ENCODE assay signal across 22 cellular contexts in the genomic region with DNA sequence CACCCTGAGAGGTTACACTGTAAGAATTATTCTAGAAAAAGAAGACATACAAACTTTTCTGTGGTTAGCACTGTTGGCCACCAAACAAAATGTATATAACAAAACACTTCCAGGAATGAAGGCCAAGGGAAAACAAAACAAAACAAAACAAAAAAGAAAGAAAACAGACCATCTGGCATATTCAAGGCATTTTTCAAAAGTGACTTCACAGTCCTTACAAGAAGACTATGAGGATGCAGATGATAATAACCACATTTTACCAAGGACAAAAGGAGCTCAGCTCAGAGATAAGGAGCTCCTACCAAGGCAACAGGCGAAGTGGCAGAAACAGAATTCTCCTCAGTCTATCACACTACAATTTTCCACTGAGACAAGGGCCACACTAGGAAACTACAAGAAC. TPM values are rescaled to one million over a fixed set of nuclear protein-coding genes. Genes with fewer than 3 reads are reported as not detected.
DNase-seq lines count a peak whose midpoint lies in the region; ATAC-seq, FAIRE-seq and TF ChIP-seq lines count a peak whose summit lies in the region.
"Had no signal": no experiment of that assay in that cellular context is flagged by ENCODE, and none has a peak within 500 bp of the region (broad histone marks: within the 10 kb centered on the region; RNA-seq: fewer than 3 reads in every experiment).

No MANE protein-coding gene starts in this region.

- H3K27me3 Mint-ChIP-seq in T-helper 1 cell treated with Interleukin-12 subunit alpha and Interleukin-12 subunit beta and Interleukin-4 antibody, amounts not matched to agents 30 μg/mL and 1 μg/mL, for 36 hours (ENCODE audit: low read depth), result no peaks in the 10 kb centered on the region
- no peaks in the 10 kb centered on the region for H3K27me3 Mint-ChIP-seq in central memory CD8-positive, alpha-beta T cell
- H3K27me3 Mint-ChIP-seq in mesothelial cell of epicardium (ENCODE audit: low read depth), result no peaks in the 10 kb centered on the region

- no peaks in the 10 kb centered on the region for H3K9me3 Mint-ChIP-seq in T-helper 1 cell treated with Interleukin-12 subunit alpha and Interleukin-12 subunit beta and Interleukin-4 antibody, amounts not matched to agents 30 μg/mL and 1 μg/mL, for 36 hours
- no peaks in the 10 kb centered on the region for H3K9me3 Mint-ChIP-seq in central memory CD8-positive, alpha-beta T cell
- H3K9me3 Mint-ChIP-seq in mesothelial cell of epicardium, result peaks cover 3% of the 10 kb centered on the region

- H3K9ac ChIP-seq in HUES64 (ENCODE audit: low read depth, low read length), result no peak overlapping the region

- H3K4me1 ChIP-seq in HUES64 (ENCODE audit: insufficient read depth, low read length), result peaks cover 56% of the 10 kb centered on the region
- no peaks in the 10 kb centered on the region for H3K4me1 ChIP-seq in small intestine (ENCODE audit: control insufficient read depth in 2 of 2, insufficient read depth in 1 of 2, low read depth in 1 of 2, low read length in 1 of 2)

- peak overlapping the region; percentile 42; the same call in 1 of the 2 replicates for H3K27ac ChIP-seq in HUES64 (ENCODE audit: low read depth, low read length)
- no peak overlapping the region for H3K27ac ChIP-seq in small intestine (ENCODE audit: low read depth in 1 of 2, low read length in 1 of 2)
- H3K27ac ChIP-seq: 22Rv1, C4-2B, epithelial cell of prostate, heart right ventricle, PC-9, upper lobe of left lung had no signal

- H3K4me3 ChIP-seq in HUES64 (ENCODE audit: low read length), result no peak overlapping the region
- H3K4me3 ChIP-seq in small intestine (ENCODE audit: low read depth in 1 of 2, low read length in 2 of 2), result no peak overlapping the region
- H3K4me3 ChIP-seq: heart right ventricle, PC-9, upper lobe of left lung had no signal

- WGBS in HUES64, result no CpG with 5 or more reads among the region's 1 CpG
- WGBS in small intestine, 3 donors, result 7 to 59% (median 17%) methylated on average over 1 of the region's 1 CpG

- no peak for TF ChIP-seq CTCF in mesothelial cell of epicardium (IDR thresholded peaks at IDR 0.05; ENCODE audit: unreplicated experiment)

- H3K9me3 ChIP-seq in HUES64 (ENCODE audit: insufficient read depth, low read depth, low read length) (no peaks in the 10 kb centered on the region), small intestine (ENCODE audit: control insufficient read depth, low read depth) (no peaks in the 10 kb centered on the region)
- H3K9me3 ChIP-seq: heart right ventricle, upper lobe of left lung had no signal

- DNase-seq in T-helper 1 cell, result no peak
- DNase-seq in central memory CD8-positive, alpha-beta T cell (ENCODE audit: low spot score in 2 of 2), result no peak
- no peak for DNase-seq in mesothelial cell of epicardium (ENCODE audit: low spot score in 2 of 2, unreplicated experiment in 2 of 2)
- DNase-seq in small intestine, result no peak
- no peak for DNase-seq in hippocampal formation (lab: John Stamatoyannopoulos, UW)
- DNase-seq: activated CD4-positive, CD25-positive, alpha-beta regulatory T cell; activated T-cell treated with anti-CD3 and anti-CD28 coated beads for 4 hours; DND-41; H7; heart right ventricle; NCI-H2081; NCI-H524; PC-9; stimulated activated CD4-positive, alpha-beta T cell treated with anti-CD3 and anti-CD28 coated beads, Interleukin-4, amount 100 ng/mL, for 4 hours; SW 1271; upper lobe of left lung had no signal

- peak overlapping the region; percentile 76 for H3K27ac Mint-ChIP-seq in T-helper 1 cell treated with Interleukin-12 subunit alpha and Interleukin-12 subunit beta and Interleukin-4 antibody, amounts not matched to agents 30 μg/mL and 1 μg/mL, for 36 hours
- peak overlapping the region; percentile 56 for H3K27ac Mint-ChIP-seq in central memory CD8-positive, alpha-beta T cell (ENCODE audit: low read depth)
- peak overlapping the region; percentile 21 for H3K27ac Mint-ChIP-seq in mesothelial cell of epicardium

- H3K27me3 ChIP-seq in HUES64 (ENCODE audit: insufficient read depth, low read length) (no peaks in the 10 kb centered on the region), small intestine (ENCODE audit: control insufficient read depth in 2 of 2, insufficient read depth in 2 of 2, low read length in 2 of 2) (no peaks in the 10 kb centered on the region)
- H3K27me3 ChIP-seq: heart right ventricle, upper lobe of left lung had no signal

- H3K4me1 Mint-ChIP-seq in T-helper 1 cell treated with Interleukin-12 subunit alpha and Interleukin-12 subunit beta and Interleukin-4 antibody, amounts not matched to agents 30 μg/mL and 1 μg/mL, for 36 hours (ENCODE audit: low read depth), result peaks cover 45% of the 10 kb centered on the region
- peaks cover 55% of the 10 kb centered on the region for H3K4me1 Mint-ChIP-seq in central memory CD8-positive, alpha-beta T cell
- H3K4me1 Mint-ChIP-seq in mesothelial cell of epicardium, result peaks cover 15% of the 10 kb centered on the region

- no peak for ATAC-seq in central memory CD8-positive, alpha-beta T cell (replicated peaks; ENCODE audit: extremely low read depth, poor library complexity, severe bottlenecking)
- no peak for ATAC-seq in GM19452 (IDR thresholded peaks at IDR 0.05; ENCODE audit: unreplicated experiment)
- ATAC-seq: heart right ventricle had no signal

- FAIRE-seq in small intestine (lab: Jason Lieb, UNC), result no peak

- H3K36me3 Mint-ChIP-seq in T-helper 1 cell treated with Interleukin-12 subunit alpha and Interleukin-12 subunit beta and Interleukin-4 antibody, amounts not matched to agents 30 μg/mL and 1 μg/mL, for 36 hours (ENCODE audit: low read depth), result peaks cover 59% of the 10 kb centered on the region
- H3K36me3 Mint-ChIP-seq in central memory CD8-positive, alpha-beta T cell (ENCODE audit: insufficient read depth), result peaks cover 29% of the 10 kb centered on the region
- peaks cover 39% of the 10 kb centered on the region for H3K36me3 Mint-ChIP-seq in mesothelial cell of epicardium

- peaks cover 69% of the 10 kb centered on the region for H3K36me3 ChIP-seq in HUES64 (ENCODE audit: insufficient read depth, low read length)
- no peaks in the 10 kb centered on the region for H3K36me3 ChIP-seq in small intestine (ENCODE audit: control insufficient read depth in 2 of 2, insufficient read depth in 2 of 2, low read length in 2 of 2)

- peak overlapping the region; percentile 45 for H3K4me3 Mint-ChIP-seq in T-helper 1 cell treated with Interleukin-12 subunit alpha and Interleukin-12 subunit beta and Interleukin-4 antibody, amounts not matched to agents 30 μg/mL and 1 μg/mL, for 36 hours
- H3K4me3 Mint-ChIP-seq in central memory CD8-positive, alpha-beta T cell, result peak overlapping the region; percentile 20
- H3K4me3 Mint-ChIP-seq in mesothelial cell of epicardium, result no peak overlapping the region

RNA-seq across cellular contexts. Expression of a gene that starts 24.9 kb away (rescaled TPM):
- 290 TPM for polyA plus RNA-seq in HUES64 (2013, experiment 1 of 2)
- 281 TPM for polyA plus RNA-seq in HUES64 (2013, experiment 2 of 2)
- 230 to 233 TPM (median 233 TPM) in 3 replicates for total RNA-seq in mesothelial cell of epicardium
- polyA plus RNA-seq in small intestine, result 10 to 100 TPM; 16.1 to 72.6 (median 24.6) TPM

Comparison
In these comparisons a context has a peak if more than half of its experiments do, and no peak if none do; other contexts are left out.
1. H3K27ac Mint-ChIP-seq: peak in every context shown above with its lines; median percentile 76 in T-helper 1 cell treated with Interleukin-12 subunit alpha and Interleukin-12 subunit beta and Interleukin-4 antibody, amounts not matched to agents 30 μg/mL and 1 μg/mL, for 36 hours; 56 in central memory CD8-positive, alpha-beta T cell; 21 in mesothelial cell of epicardium.